Comparison of ENCODE assay signal across 8 cellular contexts in genomic region chr2:61470122-61470951, GRCh38. TPM values are rescaled to one million over a fixed set of nuclear protein-coding genes. Genes with fewer than 3 reads are reported as not detected.
DNase-seq lines count a peak whose midpoint lies in the region; ATAC-seq, FAIRE-seq and TF ChIP-seq lines count a peak whose summit lies in the region.

No MANE protein-coding gene starts in this region.

- peak overlapping the region; percentile 98 for H3K9ac ChIP-seq in neural cell (ENCODE audit: low read length)

- CTCF ChIA-PET in CD4-positive, alpha-beta T cell (lab: Charles Lee): interaction anchor here (1.6 kb wide), 1 partner anchor 44 kb away, joined by 6 read pairs; no protein-coding TSS in a partner anchor

- H3K36me3 ChIP-seq in neural cell (ENCODE audit: insufficient read depth, low read length): no peaks in the 10 kb centered on the region

- peak overlapping the region; percentile 80 for H3K27ac ChIP-seq in CD4-positive, alpha-beta T cell (ENCODE audit: low read depth, low read length)
- H3K27ac ChIP-seq in neural cell (ENCODE audit: low read length): peak overlapping the region; percentile 77

- peaks cover 46% of the 10 kb centered on the region for H3K36me3 Mint-ChIP-seq in CD4-positive, alpha-beta T cell (ENCODE audit: low read depth)
- peaks cover 21% of the 10 kb centered on the region for H3K36me3 Mint-ChIP-seq in activated T-helper 2 cell treated with anti-CD3 and anti-CD28 coated beads, Interferon-gamma antibody, Interleukin-2, Interleukin-4, amounts not matched to agents 10 μg/mL and 5 μg/mL and 100 μg/mL, durations not matched to agents 14 hours and 24 hours and 36 hours (ENCODE audit: low read depth)
- peaks cover 26% of the 10 kb centered on the region for H3K36me3 Mint-ChIP-seq in stimulated activated naive CD8-positive, alpha-beta T cell treated with anti-CD3 and anti-CD28 coated beads, Interleukin-15, Interleukin-2, amounts not matched to agents 100 ng/mL and 50 ng/mL, for 24 hours (ENCODE audit: low read depth)

- peaks cover 7% of the 10 kb centered on the region for H3F3A ChIP-seq in neural cell (ENCODE audit: insufficient read depth, low read length, poor library complexity, severe bottlenecking)

- no peaks in the 10 kb centered on the region for H3K9me3 Mint-ChIP-seq in CD4-positive, alpha-beta T cell
- no peaks in the 10 kb centered on the region for H3K9me3 Mint-ChIP-seq in activated T-helper 2 cell treated with anti-CD3 and anti-CD28 coated beads, Interferon-gamma antibody, Interleukin-2, Interleukin-4, amounts not matched to agents 10 μg/mL and 5 μg/mL and 100 μg/mL, durations not matched to agents 14 hours and 24 hours and 36 hours
- H3K9me3 Mint-ChIP-seq in stimulated activated naive CD8-positive, alpha-beta T cell treated with anti-CD3 and anti-CD28 coated beads, Interleukin-15, Interleukin-2, amounts not matched to agents 100 ng/mL and 50 ng/mL, for 24 hours: no peaks in the 10 kb centered on the region

- H3K79me2 ChIP-seq in neural cell (replicated peaks; ENCODE audit: insufficient read depth, low read length): peaks cover 52% of the 10 kb centered on the region

- intact Hi-C loops in CD4-positive, alpha-beta T cell (cut with DNase I, micrococcal nuclease): loop anchor here (2.0 to 5.0 kb wide), 4 partner anchors 44 to 293 kb away; partner anchors contain the start of gene XPO1 (in 2 of the 2)
- intact Hi-C loops in activated T-helper 2 cell treated with anti-CD3 and anti-CD28 coated beads, Interferon-gamma antibody, Interleukin-2, Interleukin-4, amounts not matched to agents 10 μg/mL and 5 μg/mL and 100 μg/mL, durations not matched to agents 14 hours and 24 hours and 36 hours (cut with micrococcal nuclease): loop anchor here (2.0 kb wide), 2 partner anchors 294 to 454 kb away; partner anchors contain the start of gene PEX13

- peak; percentile 61 to 81 (median 74) for DNase-seq in CD4-positive, alpha-beta T cell
- DNase-seq in HUDEP-2 (lab: John Stamatoyannopoulos, UW; ENCODE audit: unreplicated experiment in 76 of 76) (peak in 70 of 76 experiments; percentile 7 to 90 (median 78)), RCC 7860 (ENCODE audit: low spot score) (peak; percentile 59), fibroblast of the conjunctiva (ENCODE audit: low read depth) (peak; percentile 61)
- peak; percentile 66 for DNase-seq in activated T-helper 2 cell treated with anti-CD3 and anti-CD28 coated beads, Interferon-gamma antibody, Interleukin-2, Interleukin-4, amounts not matched to agents 10 μg/mL and 5 μg/mL and 100 μg/mL, durations not matched to agents 14 hours and 24 hours and 36 hours (ENCODE audit: low spot score)

- no peak for TF ChIP-seq EP300 in neural cell (conservative IDR thresholded peaks at IDR 0.05; ENCODE audit: poor library complexity, severe bottlenecking)

- no peaks in the 10 kb centered on the region for H4K20me1 ChIP-seq in neural cell (ENCODE audit: insufficient read depth)

- H3K27me3 ChIP-seq in CD4-positive, alpha-beta T cell (ENCODE audit: control insufficient read depth, insufficient read depth, low read length): no peaks in the 10 kb centered on the region
- no peaks in the 10 kb centered on the region for H3K27me3 ChIP-seq in neural cell (ENCODE audit: insufficient read depth, low read depth, low read length)

- H3K4me3 Mint-ChIP-seq in CD4-positive, alpha-beta T cell: peak overlapping the region; percentile 99
- H3K4me3 Mint-ChIP-seq in activated T-helper 2 cell treated with anti-CD3 and anti-CD28 coated beads, Interferon-gamma antibody, Interleukin-2, Interleukin-4, amounts not matched to agents 10 μg/mL and 5 μg/mL and 100 μg/mL, durations not matched to agents 14 hours and 24 hours and 36 hours (ENCODE audit: low read depth): peak overlapping the region; percentile 91
- H3K4me3 Mint-ChIP-seq in stimulated activated naive CD8-positive, alpha-beta T cell treated with anti-CD3 and anti-CD28 coated beads, Interleukin-15, Interleukin-2, amounts not matched to agents 100 ng/mL and 50 ng/mL, for 24 hours: peak overlapping the region; percentile 88

- H3K27ac Mint-ChIP-seq in CD4-positive, alpha-beta T cell: peak overlapping the region; percentile 95
- peak overlapping the region; percentile 92 for H3K27ac Mint-ChIP-seq in activated T-helper 2 cell treated with anti-CD3 and anti-CD28 coated beads, Interferon-gamma antibody, Interleukin-2, Interleukin-4, amounts not matched to agents 10 μg/mL and 5 μg/mL and 100 μg/mL, durations not matched to agents 14 hours and 24 hours and 36 hours
- peak overlapping the region; percentile 90 for H3K27ac Mint-ChIP-seq in stimulated activated naive CD8-positive, alpha-beta T cell treated with anti-CD3 and anti-CD28 coated beads, Interleukin-15, Interleukin-2, amounts not matched to agents 100 ng/mL and 50 ng/mL, for 24 hours

- no peak for TF ChIP-seq RAD21 in neural cell (conservative IDR thresholded peaks at IDR 0.05)

- H3K9me2 ChIP-seq in neural cell (ENCODE audit: insufficient read depth, low read length): no peaks in the 10 kb centered on the region

- no peaks in the 10 kb centered on the region for H3K27me3 Mint-ChIP-seq in CD4-positive, alpha-beta T cell
- H3K27me3 Mint-ChIP-seq in activated T-helper 2 cell treated with anti-CD3 and anti-CD28 coated beads, Interferon-gamma antibody, Interleukin-2, Interleukin-4, amounts not matched to agents 10 μg/mL and 5 μg/mL and 100 μg/mL, durations not matched to agents 14 hours and 24 hours and 36 hours (ENCODE audit: low read depth): no peaks in the 10 kb centered on the region
- H3K27me3 Mint-ChIP-seq in stimulated activated naive CD8-positive, alpha-beta T cell treated with anti-CD3 and anti-CD28 coated beads, Interleukin-15, Interleukin-2, amounts not matched to agents 100 ng/mL and 50 ng/mL, for 24 hours: no peaks in the 10 kb centered on the region

- ATAC-seq in CD4-positive, alpha-beta T cell (ENCODE audit: poor library complexity): peak; percentile 22
- peak; percentile 33 for ATAC-seq in GM19463 (IDR thresholded peaks at IDR 0.05; ENCODE audit: unreplicated experiment)

- no peak for TF ChIP-seq CTCF in CD4-positive, alpha-beta T cell (IDR thresholded peaks at IDR 0.05)
- no peak for TF ChIP-seq CTCF in neural cell (IDR thresholded peaks at IDR 0.05; ENCODE audit: poor library complexity, severe bottlenecking)

- H3K4me3 ChIP-seq in neural cell (ENCODE audit: low read length): peak overlapping the region; percentile 78

- POLR2A ChIA-PET in CD4-positive, alpha-beta T cell (lab: Charles Lee): interaction anchor here (0.6 to 4.9 kb wide), 12 partner anchors 11 to 749 kb away, joined by 3 to 53 read pairs (median 4); partner anchors contain the start of gene XPO1

- FAIRE-seq in RCC 7860 (lab: Jason Lieb, UNC): no peak

- H3K4me1 Mint-ChIP-seq in CD4-positive, alpha-beta T cell (ENCODE audit: low read depth): peaks cover 42% of the 10 kb centered on the region
- peaks cover 25% of the 10 kb centered on the region for H3K4me1 Mint-ChIP-seq in activated T-helper 2 cell treated with anti-CD3 and anti-CD28 coated beads, Interferon-gamma antibody, Interleukin-2, Interleukin-4, amounts not matched to agents 10 μg/mL and 5 μg/mL and 100 μg/mL, durations not matched to agents 14 hours and 24 hours and 36 hours (ENCODE audit: low read depth)
- peaks cover 38% of the 10 kb centered on the region for H3K4me1 Mint-ChIP-seq in stimulated activated naive CD8-positive, alpha-beta T cell treated with anti-CD3 and anti-CD28 coated beads, Interleukin-15, Interleukin-2, amounts not matched to agents 100 ng/mL and 50 ng/mL, for 24 hours (ENCODE audit: low read depth)

- no peaks in the 10 kb centered on the region for H3K9me3 ChIP-seq in CD4-positive, alpha-beta T cell (ENCODE audit: control insufficient read depth, low read length)
- no peaks in the 10 kb centered on the region for H3K9me3 ChIP-seq in neural cell (ENCODE audit: low read length)

- H3K4me2 ChIP-seq in neural cell (ENCODE audit: low read length): peak overlapping the region; percentile 71

- H2AFZ ChIP-seq in neural cell (ENCODE audit: low read depth, low read length): no peak overlapping the region

TF ChIP-seq in neural cell, 6 proteins besides CTCF, POLR2A, EP300 and RAD21:
- TF ChIP-seq TAF1 (IDR thresholded peaks at IDR 0.05; ENCODE audit: low read depth): peak; percentile 30
- TF ChIP-seq, protein P1, sequence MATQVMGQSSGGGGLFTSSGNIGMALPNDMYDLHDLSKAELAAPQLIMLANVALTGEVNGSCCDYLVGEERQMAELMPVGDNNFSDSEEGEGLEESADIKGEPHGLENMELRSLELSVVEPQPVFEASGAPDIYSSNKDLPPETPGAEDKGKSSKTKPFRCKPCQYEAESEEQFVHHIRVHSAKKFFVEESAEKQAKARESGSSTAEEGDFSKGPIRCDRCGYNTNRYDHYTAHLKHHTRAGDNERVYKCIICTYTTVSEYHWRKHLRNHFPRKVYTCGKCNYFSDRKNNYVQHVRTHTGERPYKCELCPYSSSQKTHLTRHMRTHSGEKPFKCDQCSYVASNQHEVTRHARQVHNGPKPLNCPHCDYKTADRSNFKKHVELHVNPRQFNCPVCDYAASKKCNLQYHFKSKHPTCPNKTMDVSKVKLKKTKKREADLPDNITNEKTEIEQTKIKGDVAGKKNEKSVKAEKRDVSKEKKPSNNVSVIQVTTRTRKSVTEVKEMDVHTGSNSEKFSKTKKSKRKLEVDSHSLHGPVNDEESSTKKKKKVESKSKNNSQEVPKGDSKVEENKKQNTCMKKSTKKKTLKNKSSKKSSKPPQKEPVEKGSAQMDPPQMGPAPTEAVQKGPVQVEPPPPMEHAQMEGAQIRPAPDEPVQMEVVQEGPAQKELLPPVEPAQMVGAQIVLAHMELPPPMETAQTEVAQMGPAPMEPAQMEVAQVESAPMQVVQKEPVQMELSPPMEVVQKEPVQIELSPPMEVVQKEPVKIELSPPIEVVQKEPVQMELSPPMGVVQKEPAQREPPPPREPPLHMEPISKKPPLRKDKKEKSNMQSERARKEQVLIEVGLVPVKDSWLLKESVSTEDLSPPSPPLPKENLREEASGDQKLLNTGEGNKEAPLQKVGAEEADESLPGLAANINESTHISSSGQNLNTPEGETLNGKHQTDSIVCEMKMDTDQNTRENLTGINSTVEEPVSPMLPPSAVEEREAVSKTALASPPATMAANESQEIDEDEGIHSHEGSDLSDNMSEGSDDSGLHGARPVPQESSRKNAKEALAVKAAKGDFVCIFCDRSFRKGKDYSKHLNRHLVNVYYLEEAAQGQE (IDR thresholded peaks at IDR 0.05; ENCODE audit: borderline replicate concordance): no peak
- TF ChIP-seq POLR2AphosphoS5 (IDR thresholded peaks at IDR 0.05): no peak

RNA-seq across cellular contexts. Expression of gene USP34, which starts 0.6 kb away (rescaled TPM):
- total RNA-seq in CD4-positive, alpha-beta T cell: 100 to 1,000 TPM; 137 to 138 TPM
- 87.4 and 89.3 TPM in 2 replicates for total RNA-seq in activated T-helper 2 cell treated with anti-CD3 and anti-CD28 coated beads, Interferon-gamma antibody, Interleukin-2, Interleukin-4, amounts not matched to agents 10 μg/mL and 5 μg/mL and 100 μg/mL, durations not matched to agents 14 hours and 24 hours and 36 hours
- polyA plus RNA-seq in neural cell: 80.9 and 87.9 TPM in 2 replicates
- polyA minus RNA-seq in neural cell: 223 and 276 TPM in 2 replicates

Comparison
In these comparisons a context has a peak if more than half of its experiments do, and no peak if none do; other contexts are left out.
1. Peak in every context shown above with its lines: DNase-seq, ATAC-seq, H3K4me3 ChIP-seq and H3K27ac ChIP-seq.